In the genomic region with DNA sequence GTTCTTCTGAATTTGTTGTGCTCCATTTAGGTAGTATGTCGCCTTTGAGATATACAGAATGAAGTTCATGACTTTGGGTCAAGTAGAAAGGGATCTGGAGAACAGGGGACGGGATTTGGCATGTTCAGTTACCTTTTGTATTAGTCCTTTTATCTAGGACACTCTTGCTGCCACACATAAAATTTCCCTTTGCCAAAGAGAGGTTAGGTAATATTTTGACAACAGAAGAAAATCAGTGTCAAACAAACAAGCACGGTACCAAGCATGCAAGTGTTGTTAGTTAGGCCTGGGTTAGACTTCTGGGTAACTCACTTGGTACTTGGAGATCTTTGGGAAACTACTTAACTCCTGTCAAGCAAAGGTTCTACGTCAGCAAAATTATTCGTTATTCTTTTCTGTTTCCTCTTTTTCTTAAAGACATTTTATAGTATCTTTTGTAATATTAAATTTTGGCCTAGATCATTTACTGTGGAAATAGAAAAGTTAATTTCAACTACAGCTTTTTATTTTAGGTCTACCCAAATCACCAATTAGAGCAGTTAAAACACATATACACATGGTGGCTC, we compare ENCODE assay signal across 18 cellular contexts.
DNase-seq lines count a peak whose midpoint lies in the region; ATAC-seq and TF ChIP-seq lines count a peak whose summit lies in the region.
"Had no signal": no experiment of that assay in that cellular context is flagged by ENCODE, and none has a peak within 500 bp of the region (broad histone marks: within the 10 kb centered on the region; RNA-seq: fewer than 3 reads in every experiment).

No MANE protein-coding gene starts in this region.

- H3K4me1 Mint-ChIP-seq in CD14-positive monocyte (peaks cover 30% of the 10 kb centered on the region), type B pancreatic cell (ENCODE audit: unreplicated experiment) (peaks cover 32% of the 10 kb centered on the region)
- no peaks in the 10 kb centered on the region for H3K4me1 Mint-ChIP-seq in CD8-positive, alpha-beta memory T cell

- ATAC-seq in lower lobe of right lung = no peak
- ATAC-seq in HG03354 (IDR thresholded peaks at IDR 0.05; ENCODE audit: poor library complexity, severe bottlenecking, unreplicated experiment) = no peak
- ATAC-seq: CD8-positive, alpha-beta T cell; PC-3 had no signal

- H3K27ac Mint-ChIP-seq in CD14-positive monocyte = peak overlapping the region in 6 of 7 donors; percentile 40 to 70 (median 50)
- peak overlapping the region; percentile 14 for H3K27ac Mint-ChIP-seq in type B pancreatic cell
- no peak overlapping the region for H3K27ac Mint-ChIP-seq in CD8-positive, alpha-beta memory T cell
- H3K27ac Mint-ChIP-seq: CD8-positive, alpha-beta T cell had no signal

- no peak for TF ChIP-seq POLR2A in breast epithelium (IDR thresholded peaks at IDR 0.05)

- TF ChIP-seq CTCF in CD14-positive monocyte (IDR thresholded peaks at IDR 0.05) (no peak), breast epithelium (IDR thresholded peaks at IDR 0.05) (no peak), lower lobe of right lung (IDR thresholded peaks at IDR 0.05) (no peak), type B pancreatic cell (conservative IDR thresholded peaks at IDR 0.05) (no peak)

- H3K4me1 ChIP-seq in breast epithelium = peaks cover 0 to 7% of the 10 kb centered on the region in 2 donors
- peaks cover 42% of the 10 kb centered on the region for H3K4me1 ChIP-seq in lower lobe of right lung
- no peaks in the 10 kb centered on the region for H3K4me1 ChIP-seq in CD8-positive, alpha-beta memory T cell (ENCODE audit: insufficient read depth, low read length)

- no peak for DNase-seq in CD14-positive monocyte (ENCODE audit: low spot score)
- no peak for DNase-seq in breast epithelium (ENCODE audit: low spot score in 2 of 2)
- no peak for DNase-seq in lower lobe of right lung
- no peak for DNase-seq in type B pancreatic cell (ENCODE audit: extremely low spot score, unreplicated experiment)
- DNase-seq in CD8-positive, alpha-beta memory T cell = no peak
- no peak for DNase-seq in DMS153 (lab: John Stamatoyannopoulos, UW)
- DNase-seq: CD8-positive, alpha-beta T cell; KBM-7; MV-4-11; NCI-H187; NCI-H2107; NCI-H2227 treated with DMSO at 0.1 percent for 48 hours; NCI-H510A treated with DMSO at 0.1 percent for 48 hours; NCI-H774; PC-3; SIG-M5 had no signal

- CTCF ChIA-PET in CD8-positive, alpha-beta memory T cell (lab: Charles Lee) = no interaction called here

- H3K4me3 ChIP-seq in breast epithelium (no peak overlapping the region), lower lobe of right lung (no peak overlapping the region)
- H3K4me3 ChIP-seq in CD8-positive, alpha-beta memory T cell (ENCODE audit: low read length) = no peak overlapping the region

- H3K9me3 ChIP-seq in breast epithelium = no peaks in the 10 kb centered on the region
- no peaks in the 10 kb centered on the region for H3K9me3 ChIP-seq in lower lobe of right lung
- no peaks in the 10 kb centered on the region for H3K9me3 ChIP-seq in CD8-positive, alpha-beta memory T cell (ENCODE audit: low read length)

- POLR2A ChIA-PET in CD8-positive, alpha-beta memory T cell (lab: Charles Lee) = no interaction called here

- H3K9me3 Mint-ChIP-seq in CD14-positive monocyte (peaks cover 0 to 5% (median 2%) of the 10 kb centered on the region in 7 donors), type B pancreatic cell (no peaks in the 10 kb centered on the region)
- H3K9me3 Mint-ChIP-seq in CD8-positive, alpha-beta memory T cell = peaks cover 2 to 23% (median 14%) of the 10 kb centered on the region in 5 donors

- peaks cover 19 to 48% of the 10 kb centered on the region in 2 donors for H3K36me3 Mint-ChIP-seq in CD14-positive monocyte
- peaks cover 10% of the 10 kb centered on the region for H3K36me3 Mint-ChIP-seq in type B pancreatic cell
- H3K36me3 Mint-ChIP-seq in CD8-positive, alpha-beta memory T cell = no peaks in the 10 kb centered on the region
- H3K36me3 Mint-ChIP-seq: CD8-positive, alpha-beta T cell had no signal

- H3K27me3 ChIP-seq in breast epithelium = no peaks in the 10 kb centered on the region
- H3K27me3 ChIP-seq in lower lobe of right lung (ENCODE audit: low read depth) = no peaks in the 10 kb centered on the region
- no peaks in the 10 kb centered on the region for H3K27me3 ChIP-seq in CD8-positive, alpha-beta memory T cell (ENCODE audit: insufficient read depth, low read length, poor library complexity, severe bottlenecking)

- H3K36me3 ChIP-seq in breast epithelium = no peaks in the 10 kb centered on the region
- no peaks in the 10 kb centered on the region for H3K36me3 ChIP-seq in lower lobe of right lung
- H3K36me3 ChIP-seq in CD8-positive, alpha-beta memory T cell (ENCODE audit: insufficient read depth, low read length) = no peaks in the 10 kb centered on the region

- intact Hi-C loops in CD14-positive monocyte (cut with micrococcal nuclease) (no loop called here), breast epithelium (cut with DNase I; ENCODE audit: low total_unique reads) (no loop called here), lower lobe of right lung (cut with DNase I) (no loop called here)

- no peak overlapping the region for H3K4me3 Mint-ChIP-seq in CD14-positive monocyte
- no peak overlapping the region for H3K4me3 Mint-ChIP-seq in type B pancreatic cell
- H3K4me3 Mint-ChIP-seq in CD8-positive, alpha-beta memory T cell = no peak overlapping the region
- H3K4me3 Mint-ChIP-seq: CD8-positive, alpha-beta T cell had no signal

- H3K27ac ChIP-seq in breast epithelium (peak overlapping the region; percentile 40 to 55), lower lobe of right lung (peak overlapping the region; percentile 25)
- no peak overlapping the region for H3K27ac ChIP-seq in CD8-positive, alpha-beta memory T cell (ENCODE audit: low read depth, low read length)
- H3K27ac ChIP-seq: RWPE1 had no signal

- H3K27me3 Mint-ChIP-seq in CD14-positive monocyte (ENCODE audit: low read depth in 3 of 3) (no peaks in the 10 kb centered on the region), type B pancreatic cell (no peaks in the 10 kb centered on the region)
- peaks cover 0 to 1% of the 10 kb centered on the region in 2 donors for H3K27me3 Mint-ChIP-seq in CD8-positive, alpha-beta memory T cell

Comparison
In these comparisons a context has a peak if more than half of its experiments do, and no peak if none do; other contexts are left out.
1. H3K27ac Mint-ChIP-seq: peak in CD14-positive monocyte (6 of 7) and type B pancreatic cell (single experiment); none in CD8-positive, alpha-beta memory T cell (0 of 8).